ENCODE assay signal across 28 cellular contexts in genomic region chr7:1729183-1729582, GRCh38.
"Had no signal": no experiment of that assay in that cellular context is flagged by ENCODE, and none has a peak within 500 bp of the region (broad histone marks: within the 10 kb centered on the region; RNA-seq: fewer than 3 reads in every experiment).

No MANE protein-coding gene starts in this region.

- H3K36me3 ChIP-seq: stomach, suprapubic skin, thoracic aorta, thyroid gland, tibial artery, transverse colon, upper lobe of left lung, upper lobe of right lung, uterus, vagina had no signal

- H3K27ac ChIP-seq: stomach, suprapubic skin, testis, thoracic aorta, thyroid gland, tibial artery, tibial nerve, transverse colon, upper lobe of left lung, upper lobe of right lung, uterus, vagina had no signal

- H3K9me3 Mint-ChIP-seq: stimulated activated effector memory CD8-positive, alpha-beta T cell treated with anti-CD3 and anti-CD28 coated beads, Interleukin-12 subunit alpha, Interleukin-12 subunit beta, amount 100 ng/mL, for 72 hours; stimulated activated memory B cell treated with anti-CD40 and anti-IgM and Interleukin-4, amounts not matched to agents 10 μg/mL and 1 μg/mL and 100 μg/mL, for 72 hours; stimulated activated naive B cell treated with anti-CD40 and anti-IgM and Interleukin-4, amounts not matched to agents 10 μg/mL and 1 μg/mL and 100 μg/mL, for 72 hours; stimulated activated naive CD8-positive, alpha-beta T cell treated with anti-CD3 and anti-CD28 coated beads, Interleukin-15, amount 100 ng/mL, for 72 hours; stimulated activated naive CD8-positive, alpha-beta T cell treated with anti-CD3 and anti-CD28 coated beads, Interleukin-15, Interleukin-2, amounts not matched to agents 100 ng/mL and 50 ng/mL, for 24 hours; type B pancreatic cell had no signal

- DNase-seq: stimulated activated CD4-positive, alpha-beta T cell treated with anti-CD3 and anti-CD28 coated beads, Interleukin-2, amount 100 ng/mL, for 48 hours; stimulated activated CD4-positive, alpha-beta T cell treated with anti-CD3 and anti-CD28 coated beads, Interleukin-4, amount 100 ng/mL, for 1 hour; stimulated activated CD4-positive, alpha-beta T cell treated with anti-CD3 and anti-CD28 coated beads, Interleukin-4, amount 100 ng/mL, for 24 hours; stimulated activated CD4-positive, alpha-beta T cell treated with anti-CD3 and anti-CD28 coated beads, Interleukin-4, amount 100 ng/mL, for 4 hours; stimulated activated CD8-positive, alpha-beta memory T cell treated with anti-CD3 and anti-CD28 coated beads, Interleukin-4, amount 100 ng/mL, for 48 hours; stimulated activated naive B cell treated with anti-CD40 and anti-IgM and Interleukin-4, amounts not matched to agents 10 μg/mL and 1 μg/mL and 100 μg/mL, for 72 hours; stimulated activated naive CD4-positive, alpha-beta T cell; stimulated activated naive CD4-positive, alpha-beta T cell treated with Interleukin-2 at 50 U/mL for 16 hours; stimulated activated naive CD8-positive, alpha-beta T cell treated with anti-CD3 and anti-CD28 coated beads, Interleukin-15, amount 100 ng/mL, for 72 hours; stimulated activated naive CD8-positive, alpha-beta T cell treated with anti-CD3 and anti-CD28 coated beads, Interleukin-15, Interleukin-2, amounts not matched to agents 100 U/mL and 50 U/mL, for 24 hours; stomach; substantia nigra; testis; thyroid gland; tibial artery; transverse colon; trophoblast cell; upper lobe of right lung; uterus had no signal

- H3K9me3 ChIP-seq: testis, thyroid gland had no signal

- ATAC-seq: stimulated activated effector memory CD8-positive, alpha-beta T cell treated with anti-CD3 and anti-CD28 coated beads, Interleukin-12 subunit alpha, Interleukin-12 subunit beta, amount 100 ng/mL, for 72 hours; stimulated activated memory B cell treated with anti-CD40 and anti-IgM and Interleukin-4, amounts not matched to agents 10 μg/mL and 1 μg/mL and 100 μg/mL, for 72 hours; stimulated activated naive B cell treated with anti-CD40 and anti-IgM and Interleukin-4, amounts not matched to agents 10 μg/mL and 1 μg/mL and 100 μg/mL, for 72 hours; stimulated activated naive CD8-positive, alpha-beta T cell treated with anti-CD3 and anti-CD28 coated beads, Interleukin-15, amount 100 ng/mL, for 72 hours; stimulated activated naive CD8-positive, alpha-beta T cell treated with anti-CD3 and anti-CD28 coated beads, Interleukin-15, Interleukin-2, amounts not matched to agents 100 U/mL and 50 U/mL, for 24 hours; upper lobe of right lung had no signal

- H3K4me3 ChIP-seq: stomach, suprapubic skin, testis, thoracic aorta, thyroid gland, tibial artery, tibial nerve, transverse colon, upper lobe of left lung, upper lobe of right lung, uterus, vagina had no signal

- H3K27ac Mint-ChIP-seq: stimulated activated effector memory CD8-positive, alpha-beta T cell treated with anti-CD3 and anti-CD28 coated beads, Interleukin-12 subunit alpha, Interleukin-12 subunit beta, amount 100 ng/mL, for 72 hours; stimulated activated memory B cell treated with anti-CD40 and anti-IgM and Interleukin-4, amounts not matched to agents 10 μg/mL and 1 μg/mL and 100 μg/mL, for 72 hours; stimulated activated naive B cell treated with anti-CD40 and anti-IgM and Interleukin-4, amounts not matched to agents 10 μg/mL and 1 μg/mL and 100 μg/mL, for 72 hours; stimulated activated naive CD8-positive, alpha-beta T cell treated with anti-CD3 and anti-CD28 coated beads, Interleukin-15, amount 100 ng/mL, for 72 hours; stimulated activated naive CD8-positive, alpha-beta T cell treated with anti-CD3 and anti-CD28 coated beads, Interleukin-15, Interleukin-2, amounts not matched to agents 100 ng/mL and 50 ng/mL, for 24 hours; type B pancreatic cell had no signal

- H3K36me3 Mint-ChIP-seq: stimulated activated effector memory CD8-positive, alpha-beta T cell treated with anti-CD3 and anti-CD28 coated beads, Interleukin-12 subunit alpha, Interleukin-12 subunit beta, amount 100 ng/mL, for 72 hours; stimulated activated memory B cell treated with anti-CD40 and anti-IgM and Interleukin-4, amounts not matched to agents 10 μg/mL and 1 μg/mL and 100 μg/mL, for 72 hours had no signal

- H3K27me3 ChIP-seq: testis, thyroid gland, upper lobe of left lung, upper lobe of right lung, uterus, vagina had no signal

- H3K4me1 ChIP-seq: testis, tibial artery, tibial nerve, transverse colon, upper lobe of left lung, upper lobe of right lung, uterus, vagina had no signal

- H3K4me1 Mint-ChIP-seq: stimulated activated memory B cell treated with anti-CD40 and anti-IgM and Interleukin-4, amounts not matched to agents 10 μg/mL and 1 μg/mL and 100 μg/mL, for 72 hours; stimulated activated naive B cell treated with anti-CD40 and anti-IgM and Interleukin-4, amounts not matched to agents 10 μg/mL and 1 μg/mL and 100 μg/mL, for 72 hours; stimulated activated naive CD8-positive, alpha-beta T cell treated with anti-CD3 and anti-CD28 coated beads, Interleukin-15, amount 100 ng/mL, for 72 hours had no signal

- H3K4me3 Mint-ChIP-seq: stimulated activated effector memory CD8-positive, alpha-beta T cell treated with anti-CD3 and anti-CD28 coated beads, Interleukin-12 subunit alpha, Interleukin-12 subunit beta, amount 100 ng/mL, for 72 hours; stimulated activated memory B cell treated with anti-CD40 and anti-IgM and Interleukin-4, amounts not matched to agents 10 μg/mL and 1 μg/mL and 100 μg/mL, for 72 hours; stimulated activated naive B cell treated with anti-CD40 and anti-IgM and Interleukin-4, amounts not matched to agents 10 μg/mL and 1 μg/mL and 100 μg/mL, for 72 hours; stimulated activated naive CD8-positive, alpha-beta T cell treated with anti-CD3 and anti-CD28 coated beads, Interleukin-15, amount 100 ng/mL, for 72 hours; stimulated activated naive CD8-positive, alpha-beta T cell treated with anti-CD3 and anti-CD28 coated beads, Interleukin-15, Interleukin-2, amounts not matched to agents 100 ng/mL and 50 ng/mL, for 24 hours; type B pancreatic cell had no signal
